Comparison of ENCODE assay signal across 11 cellular contexts in the genomic region with DNA sequence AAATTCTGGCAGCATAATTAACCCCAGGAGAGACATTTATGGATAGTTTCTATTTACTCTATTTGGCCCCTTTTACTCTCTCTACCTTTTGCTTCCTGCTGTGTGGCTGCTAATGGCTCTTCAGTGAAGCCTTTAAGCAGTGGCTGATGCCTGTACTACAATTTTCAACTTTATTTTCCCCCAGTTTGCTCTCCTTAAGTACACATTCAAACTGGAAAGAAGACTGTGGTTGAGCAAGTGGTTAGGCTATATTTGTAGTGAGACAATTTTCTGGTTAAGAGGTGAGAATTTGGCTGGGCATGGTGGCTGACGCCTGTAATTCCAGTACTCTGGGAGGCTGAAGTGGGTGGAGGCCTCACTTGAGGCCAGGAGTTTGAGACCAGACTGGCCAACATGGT. TPM values are rescaled to one million over a fixed set of nuclear protein-coding genes. Genes with fewer than 3 reads are reported as not detected.
DNase-seq lines count a peak whose midpoint lies in the region; ATAC-seq, FAIRE-seq and TF ChIP-seq lines count a peak whose summit lies in the region.
"Had no signal": no experiment of that assay in that cellular context is flagged by ENCODE, and none has a peak within 500 bp of the region (broad histone marks: within the 10 kb centered on the region; RNA-seq: fewer than 3 reads in every experiment).

No MANE protein-coding gene starts in this region.

- intact Hi-C loops in PC-9 (cut with micrococcal nuclease; ENCODE audit: unreplicated experiment), result no loop called here
- intact Hi-C loops in pancreas (cut with DNase I), result no loop called here
- intact Hi-C loops in A673 (cut with micrococcal nuclease; ENCODE audit: unreplicated experiment), result no loop called here

- no peak for ATAC-seq in pancreas

- H3K4me1 ChIP-seq in BLaER1 (peaks cover 21% of the 10 kb centered on the region), PC-9 (replicated peaks; ENCODE audit: insufficient read depth) (peaks cover 27% of the 10 kb centered on the region), pancreas (peaks cover 30 to 54% (median 37%) of the 10 kb centered on the region in 3 donors), A673 (ENCODE audit: insufficient read depth, low read length, poor library complexity, severe bottlenecking) (peaks cover 11% of the 10 kb centered on the region)

- peaks cover 22 to 30% of the 10 kb centered on the region in 2 donors for H3K4me1 Mint-ChIP-seq in immature natural killer cell

- peaks cover 0 to 15% (median 14%) of the 10 kb centered on the region in 3 donors for H3K36me3 Mint-ChIP-seq in immature natural killer cell

- H3K4me3 ChIP-seq in BLaER1 (no peak overlapping the region), GM06990 (replicated peaks; ENCODE audit: low read depth, low read length) (no peak overlapping the region), PC-9 (no peak overlapping the region), pancreas (no peak overlapping the region), A673 (ENCODE audit: low read depth, low read length, poor library complexity, severe bottlenecking) (no peak overlapping the region)

- no peak for FAIRE-seq in pancreas (lab: Jason Lieb, UNC)

- POLR2A ChIA-PET in PC-9 (lab: Charles Lee; ENCODE audit: unreplicated experiment) (no interaction called here), A673 (lab: Charles Lee; ENCODE audit: low non-redundant PET) (interaction anchor here (0.6 kb wide), 1 partner anchor 63 kb away, joined by 9 read pairs; no protein-coding TSS in a partner anchor)

- H3K27me3 ChIP-seq in BLaER1 (no peaks in the 10 kb centered on the region), GM06990 (replicated peaks; ENCODE audit: control insufficient read depth, insufficient read depth, low read length) (no peaks in the 10 kb centered on the region), PC-9 (ENCODE audit: insufficient read depth, low read depth) (no peaks in the 10 kb centered on the region), pancreas (no peaks in the 10 kb centered on the region), A673 (replicated peaks; ENCODE audit: insufficient read depth, low read depth, low read length, poor library complexity) (no peaks in the 10 kb centered on the region)

- H3K9me2 ChIP-seq in PC-9 (ENCODE audit: insufficient read depth), result no peaks in the 10 kb centered on the region

- H3K9me3 ChIP-seq in BLaER1 (no peaks in the 10 kb centered on the region; the same call in 1 of the 2 replicates), PC-9 (ENCODE audit: insufficient read depth, low read depth) (no peaks in the 10 kb centered on the region), pancreas (no peaks in the 10 kb centered on the region), A673 (ENCODE audit: low read depth, low read length, poor library complexity, severe bottlenecking) (no peaks in the 10 kb centered on the region)

- H3K9me3 Mint-ChIP-seq in immature natural killer cell, result no peaks in the 10 kb centered on the region
- H3K9me3 Mint-ChIP-seq: naive B cell had no signal

- H3K27ac Mint-ChIP-seq in immature natural killer cell, result peak overlapping the region; percentile 9 to 80 (median 30)

- TF ChIP-seq CTCF in GM06990 (IDR thresholded peaks at IDR 0.05; ENCODE audit: insufficient read depth, low read length, poor library complexity, severe bottlenecking) (no peak), PC-9 (conservative IDR thresholded peaks at IDR 0.05) (no peak), pancreas (IDR thresholded peaks at IDR 0.05) (no peak), A673 (conservative IDR thresholded peaks at IDR 0.05; ENCODE audit: low read depth, low read length) (no peak)

- BruUV-seq in PC-9 (replicated peaks; lab: Mats Ljungman, UMichigan) (no TSS peak), A673 (replicated peaks; lab: Mats Ljungman, UMichigan) (no TSS peak)

- WGBS in pancreas, 2 donors, result 94 to 98% methylated on average over 1 of the region's 1 CpG

- 0 out of 2 replicates have a peak, but pooled peaks cover 4% of the 10 kb centered on the region for H3K79me2 ChIP-seq in PC-9 (ENCODE audit: low read depth)

- H3K9ac ChIP-seq in BLaER1, result no peak overlapping the region

- no peak overlapping the region for H2AFZ ChIP-seq in PC-9

- H3K36me3 ChIP-seq in BLaER1, result peaks cover 39% of the 10 kb centered on the region
- H3K36me3 ChIP-seq in GM06990 (ENCODE audit: control insufficient read depth, insufficient read depth, low read length), result peaks cover 4% of the 10 kb centered on the region; the same call in 1 of the 2 replicates
- peaks cover 8% of the 10 kb centered on the region for H3K36me3 ChIP-seq in PC-9 (ENCODE audit: low read depth)
- H3K36me3 ChIP-seq in pancreas, result no peaks in the 10 kb centered on the region
- H3K36me3 ChIP-seq in A673 (ENCODE audit: insufficient read depth, low read length, poor library complexity, severe bottlenecking), result peaks cover 7% of the 10 kb centered on the region

- H3K27ac ChIP-seq in BLaER1 (no peak overlapping the region), PC-9 (peak overlapping the region; percentile 22), pancreas (peak overlapping the region in 2 of 4 donors; percentile 74 to 85), A673 (ENCODE audit: low read depth, low read length, poor library complexity, severe bottlenecking) (no peak overlapping the region)

- peaks cover 13% of the 10 kb centered on the region; the same call in 1 of the 2 replicates for H3F3A ChIP-seq in PC-9 (ENCODE audit: insufficient read depth, low read depth)

- CTCF ChIA-PET in PC-9 (lab: Charles Lee) (no interaction called here), A673 (lab: Charles Lee) (no interaction called here)

- no peaks in the 10 kb centered on the region for H4K20me1 ChIP-seq in BLaER1
- no peaks in the 10 kb centered on the region for H4K20me1 ChIP-seq in PC-9 (ENCODE audit: insufficient read depth)

- DNase-seq in GM06990 (ENCODE audit: extremely low read depth, insufficient read length), result peak; percentile 12
- no peak for DNase-seq in PC-9
- DNase-seq in immature natural killer cell, result peak; percentile 28 to 36 (median 31)
- DNase-seq in HCEC 1CT, result no peak
- no peak for DNase-seq in pancreas
- no peak for DNase-seq in NCI-H82 treated with DMSO at 0.1 percent for 48 hours (lab: John Stamatoyannopoulos, UW; ENCODE audit: unreplicated experiment)
- no peak for DNase-seq in A673 (ENCODE audit: low spot score)
- DNase-seq: effector CD8-positive, alpha-beta T cell; naive B cell; T1000 had no signal

- peak overlapping the region; percentile 8 to 54 (median 38) for H3K4me3 Mint-ChIP-seq in immature natural killer cell

- H3K4me2 ChIP-seq in BLaER1 (peak overlapping the region; percentile 23; the same call in 1 of the 2 replicates), PC-9 (no peak overlapping the region)

- H3K27me3 Mint-ChIP-seq in immature natural killer cell (ENCODE audit: low read depth in 3 of 3), result peaks cover 0 to 8% (median 0%) of the 10 kb centered on the region in 3 donors
- H3K27me3 Mint-ChIP-seq: naive B cell had no signal

RNA-seq across cellular contexts. Expression of a gene that starts 8.5 kb away (rescaled TPM):
- total RNA-seq in PC-9 (2021) (13.3 and 20.7 TPM in 2 replicates), pancreas (10 to 100 TPM in 2 of 6 donors, 1 to 10 TPM in 4; 7.6 to 14.3 (median 9.0) TPM), A673 (2021) (22.4 and 23.2 TPM in 2 replicates)
- polyA plus RNA-seq in immature natural killer cell (10 to 100 TPM in 1 of 3 donors, 1 to 10 TPM in 2; 4.9 to 11.1 (median 6.5) TPM), pancreas (1 to 10 TPM; 5.0 to 9.7 TPM)

Comparison
In these comparisons a context has a peak if more than half of its experiments do, and no peak if none do; other contexts are left out.
1. DNase-seq: peak in GM06990 (single experiment) and immature natural killer cell (3 of 3); none in PC-9 (0 of 2), HCEC 1CT (single experiment), pancreas (0 of 6), NCI-H82 treated with DMSO at 0.1 percent for 48 hours (single experiment) and A673 (single experiment).